14 cellular contexts compared by ENCODE assay signal in genomic region chr3:123695152-123695551, GRCh38.
DNase-seq lines count a peak whose midpoint lies in the region; ATAC-seq lines count a peak whose summit lies in the region.
"Had no signal": no experiment of that assay in that cellular context is flagged by ENCODE, and none has a peak within 500 bp of the region (broad histone marks: within the 10 kb centered on the region; RNA-seq: fewer than 3 reads in every experiment).

No MANE protein-coding gene starts in this region.

- no peak overlapping the region for H3K4ac ChIP-seq in mesendoderm (ENCODE audit: low read depth, low read length)

- H2BK15ac ChIP-seq in mesendoderm (replicated peaks; ENCODE audit: low read depth) = no peak overlapping the region

- H3K79me1 ChIP-seq in mesendoderm (ENCODE audit: low read length) = no peaks in the 10 kb centered on the region

- no peak overlapping the region for H4K8ac ChIP-seq in mesendoderm (ENCODE audit: low read depth, low read length)

- no CpG with 5 or more reads among the region's 2 CpGs for WGBS in mesendoderm (ENCODE audit: extremely low coverage, insufficient coverage, low lambda C conversion rate)

- no peaks in the 10 kb centered on the region for H3K27me3 ChIP-seq in HAP-1 (ENCODE audit: low read depth)
- H3K27me3 ChIP-seq in mesendoderm (ENCODE audit: insufficient read depth, low read length, poor library complexity) = no peaks in the 10 kb centered on the region
- no peaks in the 10 kb centered on the region for H3K27me3 ChIP-seq in stomach smooth muscle (ENCODE audit: control insufficient read depth in 1 of 2, insufficient read depth in 2 of 2, low read length in 2 of 2)

- H3K18ac ChIP-seq in mesendoderm (ENCODE audit: low read length) = peak overlapping the region; percentile 5

- H2BK120ac ChIP-seq in mesendoderm (ENCODE audit: low read depth, low read length) = no peak overlapping the region

- no peak overlapping the region for H3K4me2 ChIP-seq in mesendoderm (ENCODE audit: low read length)

- H3K4me3 ChIP-seq in HAP-1 (no peak overlapping the region), mesendoderm (ENCODE audit: low read length) (no peak overlapping the region), stomach smooth muscle (ENCODE audit: low read length in 2 of 2) (peak overlapping the region; percentile 83 to 96)
- H3K4me3 ChIP-seq: cardiac muscle cell had no signal

- H2AK5ac ChIP-seq in mesendoderm (ENCODE audit: low read length) = no peak overlapping the region

- no peak overlapping the region for H3K23ac ChIP-seq in mesendoderm (ENCODE audit: low read length)

- H3K4me1 ChIP-seq in HAP-1 (peaks cover 10% of the 10 kb centered on the region), mesendoderm (ENCODE audit: control insufficient read depth, low read depth, low read length) (peaks cover 5% of the 10 kb centered on the region), stomach smooth muscle (ENCODE audit: control insufficient read depth, insufficient read depth, low read length) (peaks cover 70% of the 10 kb centered on the region)

- H3K36me3 ChIP-seq in HAP-1 (replicated peaks) (no peaks in the 10 kb centered on the region), mesendoderm (ENCODE audit: control insufficient read depth, insufficient read depth, low read length) (no peaks in the 10 kb centered on the region), stomach smooth muscle (ENCODE audit: control insufficient read depth in 2 of 2, insufficient read depth in 2 of 2, low read length in 2 of 2) (peaks cover 35 to 52% of the 10 kb centered on the region in 2 donors)
- H3K36me3 ChIP-seq: cardiac muscle cell had no signal

- no peak overlapping the region for H4K5ac ChIP-seq in mesendoderm (ENCODE audit: low read length)

- H3K56ac ChIP-seq in mesendoderm (ENCODE audit: low read length) = peak overlapping the region; percentile 18

- no peaks in the 10 kb centered on the region for H3K9me3 ChIP-seq in HAP-1
- no peaks in the 10 kb centered on the region for H3K9me3 ChIP-seq in stomach smooth muscle (ENCODE audit: control insufficient read depth in 2 of 2, low read length in 2 of 2)

- H3K9ac ChIP-seq in mesendoderm (ENCODE audit: low read length) (no peak overlapping the region), stomach smooth muscle (ENCODE audit: low read length in 2 of 2) (peak overlapping the region; percentile 23 to 47)

- in situ Hi-C loops in HAP-1 (cut with MboI; ENCODE audit: low sequenced_read_pairs) = no loop called here

- H3K79me2 ChIP-seq in mesendoderm (ENCODE audit: control insufficient read depth, insufficient read depth, low read length) = no peaks in the 10 kb centered on the region

- DNase-seq in HAP-1 (ENCODE audit: low spot score in 2 of 2) (peak; percentile 4 to 33), dermis microvascular lymphatic vessel endothelial cell (ENCODE audit: low read depth in 2 of 2) (peak; percentile 42 to 44), mesendoderm (no peak), kidney tubule cell (ENCODE audit: low spot score) (no peak), left lobe of liver (ENCODE audit: low spot score) (no peak)
- no peak for DNase-seq in stimulated activated CD4-positive, alpha-beta T cell treated with anti-CD3 and anti-CD28 coated beads, Interleukin-15, amount 100 ng/mL, for 24 hours
- DNase-seq: CD4-positive, alpha-beta memory T cell; NCI-H1105; NCI-H446; PC-3 had no signal

- ATAC-seq in HG02938 (IDR thresholded peaks at IDR 0.05; ENCODE audit: unreplicated experiment) = no peak
- ATAC-seq in left lobe of liver = no peak
- ATAC-seq: HCT116, PC-3 had no signal

- H3K27ac ChIP-seq in mesendoderm (ENCODE audit: low read depth, low read length) = no peak overlapping the region
- peak overlapping the region; percentile 98 for H3K27ac ChIP-seq in stomach smooth muscle (ENCODE audit: low read length)
- H3K27ac ChIP-seq: cardiac muscle cell had no signal

- H2BK5ac ChIP-seq in mesendoderm (ENCODE audit: low read length) = no peak overlapping the region

Comparison
In these comparisons a context has a peak if more than half of its experiments do, and no peak if none do; other contexts are left out.
1. DNase-seq: peak in HAP-1 (2 of 2) and dermis microvascular lymphatic vessel endothelial cell (2 of 2); none in mesendoderm (single experiment), kidney tubule cell (single experiment), stimulated activated CD4-positive, alpha-beta T cell treated with anti-CD3 and anti-CD28 coated beads, Interleukin-15, amount 100 ng/mL, for 24 hours (single experiment) and left lobe of liver (single experiment).
2. H3K4me3 ChIP-seq: peak in stomach smooth muscle (2 of 2); none in HAP-1 (single experiment) and mesendoderm (single experiment).